In the genomic region with DNA sequence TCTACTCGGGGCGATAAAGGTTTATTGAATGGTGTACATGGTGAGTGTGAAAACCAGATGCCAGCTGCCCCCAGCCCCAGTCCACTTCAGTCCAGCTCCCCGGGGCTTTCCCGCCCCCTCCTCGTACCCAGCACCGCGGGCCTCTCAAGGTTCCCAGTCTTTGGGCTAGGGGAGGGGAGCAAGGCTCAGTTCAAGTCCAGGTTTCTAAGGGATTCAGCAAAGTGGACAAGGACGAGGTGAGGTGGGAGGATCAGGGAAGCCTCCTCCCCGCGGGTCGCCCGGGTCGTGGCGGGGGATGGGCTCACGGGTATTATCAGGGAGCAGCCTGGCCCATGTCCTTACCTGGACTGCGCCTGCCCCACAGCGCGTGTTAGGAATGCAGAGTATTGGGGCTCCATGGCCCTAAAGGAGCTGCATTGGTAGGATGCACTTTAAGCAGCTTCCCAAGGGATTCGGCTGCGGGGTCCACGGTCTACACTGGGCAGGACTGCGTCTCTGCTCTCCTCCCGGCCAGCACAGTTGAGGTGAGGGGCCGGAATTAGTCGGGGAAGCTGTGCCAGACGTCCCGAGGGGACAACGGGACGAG, we compare ENCODE assay signal across 8 cellular contexts. TPM values are rescaled to one million over a fixed set of nuclear protein-coding genes. Genes with fewer than 3 reads are reported as not detected.
DNase-seq lines count a peak whose midpoint lies in the region; ATAC-seq, FAIRE-seq and TF ChIP-seq lines count a peak whose summit lies in the region.

No MANE protein-coding gene starts in this region.

- H3K36me3 ChIP-seq in astrocyte (ENCODE audit: insufficient read depth, low read length) (no peaks in the 10 kb centered on the region), liver (ENCODE audit: control insufficient read depth in 4 of 4, insufficient read depth in 3 of 4, low read depth in 1 of 4, low read length in 3 of 4) (no peaks in the 10 kb centered on the region), thoracic aorta (no peaks in the 10 kb centered on the region)

- H3K9ac ChIP-seq in astrocyte (ENCODE audit: low read length) (peak overlapping the region; percentile 74), liver (ENCODE audit: low read depth in 1 of 2, low read length in 2 of 2) (peak overlapping the region; percentile 3 to 5)

- ATAC-seq in HG03097 (IDR thresholded peaks at IDR 0.05; ENCODE audit: low FRiP score, unreplicated experiment) (peak; percentile 3), thoracic aorta (ENCODE audit: insufficient number of reproducible peaks, low FRiP score, low read depth) (peak; percentile 2), HG03571 (IDR thresholded peaks at IDR 0.05; ENCODE audit: unreplicated experiment) (no peak), HG03175 (IDR thresholded peaks at IDR 0.05; ENCODE audit: unreplicated experiment) (no peak)

- H3K4me1 ChIP-seq in astrocyte (ENCODE audit: insufficient read depth, low read length) (peaks cover 24% of the 10 kb centered on the region), liver (ENCODE audit: control insufficient read depth in 4 of 4, insufficient read depth in 4 of 4, low read length in 3 of 4) (peaks cover 23 to 57% (median 38%) of the 10 kb centered on the region in 4 donors), thoracic aorta (ENCODE audit: control insufficient read depth in 1 of 2, low read depth in 2 of 2) (peaks cover 24 to 39% of the 10 kb centered on the region in 2 donors)

- H3K79me2 ChIP-seq in astrocyte (ENCODE audit: insufficient read depth, low read length), result peaks cover 32% of the 10 kb centered on the region

- intact Hi-C loops in CD14-positive monocyte (cut with micrococcal nuclease), result loop anchor here (1.0 to 10.0 kb wide), 8 partner anchors 35 to 200 kb away; no protein-coding TSS in a partner anchor

- whole genome bisulfite sequencing in liver, result 1% methylated on average over 29 of the region's 29 CpGs

- H4K20me1 ChIP-seq in astrocyte (ENCODE audit: insufficient read depth, low read length), result peaks cover 55% of the 10 kb centered on the region

- H3K4me2 ChIP-seq in astrocyte (ENCODE audit: low read length), result peak overlapping the region; percentile 91

- no peak for TF ChIP-seq CTCF in CD14-positive monocyte (IDR thresholded peaks at IDR 0.05)
- TF ChIP-seq CTCF in astrocyte (IDR thresholded peaks at IDR 0.05; ENCODE audit: insufficient read depth, low read depth, low read length), result no peak
- no peak for TF ChIP-seq CTCF in liver (IDR thresholded peaks at IDR 0.05; ENCODE audit: low read depth, low read length, missing input control)
- TF ChIP-seq CTCF in thoracic aorta (IDR thresholded peaks at IDR 0.05), result no peak

- DNase-seq in CD14-positive monocyte (ENCODE audit: low spot score) (no peak), astrocyte (ENCODE audit: low read depth) (no peak), thoracic aorta (ENCODE audit: low spot score) (no peak), ecto neural progenitor cell (ENCODE audit: low spot score) (no peak)

- H3K27ac ChIP-seq in astrocyte (ENCODE audit: low read depth, low read length), result no peak overlapping the region
- no peak overlapping the region for H3K27ac ChIP-seq in liver (ENCODE audit: low read depth in 1 of 2, low read length in 2 of 2)
- H3K27ac ChIP-seq in thoracic aorta, result peak overlapping the region; percentile 88 to 99

- peak overlapping the region; percentile 56 for H3K4me3 ChIP-seq in astrocyte (ENCODE audit: insufficient read depth, low read depth, low read length)
- peak overlapping the region in 2 of 3 donors; percentile 12 to 59 for H3K4me3 ChIP-seq in liver (ENCODE audit: low read depth in 1 of 3, low read length in 3 of 3)
- peak overlapping the region; percentile 100 for H3K4me3 ChIP-seq in thoracic aorta

- peak overlapping the region; percentile 91 to 94 for H3K4me3 Mint-ChIP-seq in CD14-positive monocyte
- peak overlapping the region; percentile 84 for H3K4me3 Mint-ChIP-seq in astrocyte (ENCODE audit: unreplicated experiment)

- peak overlapping the region in 5 of 7 donors; percentile 77 to 86 (median 82) for H3K27ac Mint-ChIP-seq in CD14-positive monocyte
- H3K27ac Mint-ChIP-seq in astrocyte (ENCODE audit: unreplicated experiment), result peak overlapping the region; percentile 91

- peak overlapping the region; percentile 74 for H2AFZ ChIP-seq in astrocyte (ENCODE audit: low read depth, low read length)

- H3K27me3 ChIP-seq in astrocyte (ENCODE audit: insufficient read depth, low read length), result no peaks in the 10 kb centered on the region
- no peaks in the 10 kb centered on the region for H3K27me3 ChIP-seq in liver (ENCODE audit: control insufficient read depth in 4 of 4, insufficient read depth in 4 of 4, low read length in 3 of 4)
- H3K27me3 ChIP-seq in thoracic aorta (replicated peaks; ENCODE audit: insufficient read depth), result no peaks in the 10 kb centered on the region

- no peak for TF ChIP-seq RAD21 in liver (IDR thresholded peaks at IDR 0.05)

- H3K27me3 Mint-ChIP-seq in CD14-positive monocyte (ENCODE audit: low read depth in 3 of 3) (peaks cover 8 to 25% (median 24%) of the 10 kb centered on the region in 3 donors), astrocyte (ENCODE audit: low read depth, unreplicated experiment) (peaks cover 2% of the 10 kb centered on the region)

- H3K4me1 Mint-ChIP-seq in CD14-positive monocyte, result peaks cover 55% of the 10 kb centered on the region
- peaks cover 12% of the 10 kb centered on the region for H3K4me1 Mint-ChIP-seq in astrocyte (ENCODE audit: low read depth, unreplicated experiment)

- H3K9me3 Mint-ChIP-seq in CD14-positive monocyte (peaks cover 0 to 3% (median 0%) of the 10 kb centered on the region in 7 donors), astrocyte (ENCODE audit: unreplicated experiment) (no peaks in the 10 kb centered on the region)

- FAIRE-seq in astrocyte (lab: Jason Lieb, UNC), result no peak

- H3K9me3 ChIP-seq in astrocyte (ENCODE audit: insufficient read depth, low read depth, low read length) (no peaks in the 10 kb centered on the region), liver (ENCODE audit: control insufficient read depth in 4 of 4, low read length in 3 of 4) (no peaks in the 10 kb centered on the region), thoracic aorta (no peaks in the 10 kb centered on the region)

- H3K36me3 Mint-ChIP-seq in CD14-positive monocyte (peaks cover 11 to 22% of the 10 kb centered on the region in 2 donors), astrocyte (ENCODE audit: low read depth, unreplicated experiment) (no peaks in the 10 kb centered on the region)

TF ChIP-seq in liver, 16 proteins besides CTCF, POLR2A, EP300 and RAD21:
- TF ChIP-seq HNF4G (IDR thresholded peaks at IDR 0.05) (no peak), EGR1 (IDR thresholded peaks at IDR 0.05; ENCODE audit: low read depth in 2 of 2) (no peak), FOXA2 (IDR thresholded peaks at IDR 0.05) (no peak), RXRA (IDR thresholded peaks at IDR 0.05) (no peak), NR2F2 (IDR thresholded peaks at IDR 0.05) (no peak), TAF1 (conservative IDR thresholded peaks at IDR 0.05) (no peak), SP1 (IDR thresholded peaks at IDR 0.05) (no peak), FOXA1 (IDR thresholded peaks at IDR 0.05) (no peak)
- TF ChIP-seq, protein P1, sequence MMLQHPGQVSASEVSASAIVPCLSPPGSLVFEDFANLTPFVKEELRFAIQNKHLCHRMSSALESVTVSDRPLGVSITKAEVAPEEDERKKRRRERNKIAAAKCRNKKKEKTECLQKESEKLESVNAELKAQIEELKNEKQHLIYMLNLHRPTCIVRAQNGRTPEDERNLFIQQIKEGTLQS (IDR thresholded peaks at IDR 0.05), result no peak
- TF ChIP-seq, protein P2, sequence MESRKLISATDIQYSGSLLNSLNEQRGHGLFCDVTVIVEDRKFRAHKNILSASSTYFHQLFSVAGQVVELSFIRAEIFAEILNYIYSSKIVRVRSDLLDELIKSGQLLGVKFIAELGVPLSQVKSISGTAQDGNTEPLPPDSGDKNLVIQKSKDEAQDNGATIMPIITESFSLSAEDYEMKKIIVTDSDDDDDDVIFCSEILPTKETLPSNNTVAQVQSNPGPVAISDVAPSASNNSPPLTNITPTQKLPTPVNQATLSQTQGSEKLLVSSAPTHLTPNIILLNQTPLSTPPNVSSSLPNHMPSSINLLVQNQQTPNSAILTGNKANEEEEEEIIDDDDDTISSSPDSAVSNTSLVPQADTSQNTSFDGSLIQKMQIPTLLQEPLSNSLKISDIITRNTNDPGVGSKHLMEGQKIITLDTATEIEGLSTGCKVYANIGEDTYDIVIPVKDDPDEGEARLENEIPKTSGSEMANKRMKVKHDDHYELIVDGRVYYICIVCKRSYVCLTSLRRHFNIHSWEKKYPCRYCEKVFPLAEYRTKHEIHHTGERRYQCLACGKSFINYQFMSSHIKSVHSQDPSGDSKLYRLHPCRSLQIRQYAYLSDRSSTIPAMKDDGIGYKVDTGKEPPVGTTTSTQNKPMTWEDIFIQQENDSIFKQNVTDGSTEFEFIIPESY (IDR thresholded peaks at IDR 0.05), result no peak

RNA-seq across cellular contexts. Expression of a gene that starts 0.5 kb away (rescaled TPM):
- polyA plus RNA-seq in CD14-positive monocyte, result 10 to 100 TPM; 12.2 to 15.8 TPM
- 52.4 and 53.4 TPM in 2 replicates for total RNA-seq in astrocyte
- 1 to 10 TPM; 5.4 to 9.1 TPM for total RNA-seq in liver
- 1 to 10 TPM; 1.6 to 6.1 TPM for polyA plus RNA-seq in liver
- 100 to 1,000 TPM; 151 to 311 TPM for total RNA-seq in thoracic aorta

Comparison
In these comparisons a context has a peak if more than half of its experiments do, and no peak if none do; other contexts are left out.
1. ATAC-seq: peak in HG03097 (single experiment) and thoracic aorta (single experiment); none in HG03571 (single experiment) and HG03175 (single experiment).
2. H3K27ac ChIP-seq: peak in thoracic aorta (2 of 2); none in astrocyte (single experiment) and liver (0 of 2).
3. H3K4me3 ChIP-seq: peak in every context shown above with its lines; median percentile 100 in thoracic aorta; 56 in astrocyte; 36 in liver.